ENCODE assay signal across 29 cellular contexts in the genomic region with DNA sequence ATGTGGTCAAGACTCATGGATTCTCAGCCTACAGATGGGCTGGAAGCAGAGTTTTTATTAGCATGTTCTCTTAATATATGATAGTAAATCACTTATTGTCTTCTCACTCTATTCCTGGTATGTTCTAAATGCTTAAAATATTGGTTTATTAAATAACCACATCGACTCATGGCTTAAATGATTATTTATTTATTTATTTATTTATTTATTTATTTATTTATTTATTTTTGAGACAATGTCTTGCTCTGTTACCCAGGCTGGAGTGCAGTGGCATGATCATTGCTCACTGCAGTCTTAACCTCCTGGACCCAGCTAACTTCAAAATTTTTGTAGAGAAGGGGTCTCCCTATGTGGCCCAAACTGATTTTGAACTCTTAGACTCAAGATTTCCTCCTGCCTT.
"Had no signal": no experiment of that assay in that cellular context is flagged by ENCODE, and none has a peak within 500 bp of the region (broad histone marks: within the 10 kb centered on the region; RNA-seq: fewer than 3 reads in every experiment).

No MANE protein-coding gene starts in this region.

- H3K9me3 Mint-ChIP-seq: stimulated activated effector memory CD8-positive, alpha-beta T cell treated with anti-CD3 and anti-CD28 coated beads, Interleukin-12 subunit alpha, Interleukin-12 subunit beta, amount 100 ng/mL, for 72 hours; stimulated activated memory B cell treated with anti-CD40 and anti-IgM and Interleukin-4, amounts not matched to agents 10 μg/mL and 1 μg/mL and 100 μg/mL, for 72 hours; stimulated activated naive CD8-positive, alpha-beta T cell treated with anti-CD3 and anti-CD28 coated beads, Interleukin-15, amount 100 ng/mL, for 72 hours; stimulated activated naive CD8-positive, alpha-beta T cell treated with anti-CD3 and anti-CD28 coated beads, Interleukin-15, Interleukin-2, amounts not matched to agents 100 ng/mL and 50 ng/mL, for 24 hours; type B pancreatic cell had no signal

- H3K36me3 Mint-ChIP-seq: stimulated activated effector memory CD8-positive, alpha-beta T cell treated with anti-CD3 and anti-CD28 coated beads, Interleukin-12 subunit alpha, Interleukin-12 subunit beta, amount 100 ng/mL, for 72 hours; stimulated activated memory B cell treated with anti-CD40 and anti-IgM and Interleukin-4, amounts not matched to agents 10 μg/mL and 1 μg/mL and 100 μg/mL, for 72 hours; stimulated activated naive B cell treated with anti-CD40 and anti-IgM and Interleukin-4, amounts not matched to agents 10 μg/mL and 1 μg/mL and 100 μg/mL, for 72 hours; type B pancreatic cell had no signal

- H3K27ac ChIP-seq: stomach, suprapubic skin, testis, thoracic aorta, thyroid gland, tibial artery, tibial nerve, transverse colon, upper lobe of left lung, upper lobe of right lung, uterus, vagina had no signal

- FAIRE-seq: urothelium cell line had no signal

- H3K36me3 ChIP-seq: stomach, suprapubic skin, thoracic aorta, thyroid gland, tibial artery, tibial nerve, transverse colon, upper lobe of left lung, upper lobe of right lung, uterus, vagina had no signal

- H3K27ac Mint-ChIP-seq: stimulated activated effector memory CD8-positive, alpha-beta T cell treated with anti-CD3 and anti-CD28 coated beads, Interleukin-12 subunit alpha, Interleukin-12 subunit beta, amount 100 ng/mL, for 72 hours; stimulated activated memory B cell treated with anti-CD40 and anti-IgM and Interleukin-4, amounts not matched to agents 10 μg/mL and 1 μg/mL and 100 μg/mL, for 72 hours; stimulated activated naive B cell treated with anti-CD40 and anti-IgM and Interleukin-4, amounts not matched to agents 10 μg/mL and 1 μg/mL and 100 μg/mL, for 72 hours; stimulated activated naive CD8-positive, alpha-beta T cell treated with anti-CD3 and anti-CD28 coated beads, Interleukin-15, amount 100 ng/mL, for 72 hours; stimulated activated naive CD8-positive, alpha-beta T cell treated with anti-CD3 and anti-CD28 coated beads, Interleukin-15, Interleukin-2, amounts not matched to agents 100 ng/mL and 50 ng/mL, for 24 hours; type B pancreatic cell had no signal

- H3K4me3 Mint-ChIP-seq: stimulated activated effector memory CD8-positive, alpha-beta T cell treated with anti-CD3 and anti-CD28 coated beads, Interleukin-12 subunit alpha, Interleukin-12 subunit beta, amount 100 ng/mL, for 72 hours; stimulated activated memory B cell treated with anti-CD40 and anti-IgM and Interleukin-4, amounts not matched to agents 10 μg/mL and 1 μg/mL and 100 μg/mL, for 72 hours; stimulated activated naive B cell treated with anti-CD40 and anti-IgM and Interleukin-4, amounts not matched to agents 10 μg/mL and 1 μg/mL and 100 μg/mL, for 72 hours; stimulated activated naive CD8-positive, alpha-beta T cell treated with anti-CD3 and anti-CD28 coated beads, Interleukin-15, amount 100 ng/mL, for 72 hours; stimulated activated naive CD8-positive, alpha-beta T cell treated with anti-CD3 and anti-CD28 coated beads, Interleukin-15, Interleukin-2, amounts not matched to agents 100 ng/mL and 50 ng/mL, for 24 hours; type B pancreatic cell had no signal

- H3K27me3 Mint-ChIP-seq: stimulated activated naive CD8-positive, alpha-beta T cell treated with anti-CD3 and anti-CD28 coated beads, Interleukin-15, amount 100 ng/mL, for 72 hours; type B pancreatic cell had no signal

- H3K9me3 ChIP-seq: stomach, suprapubic skin, testis, thoracic aorta, thyroid gland, tibial artery, tibial nerve, transverse colon, upper lobe of left lung, upper lobe of right lung, uterus, vagina had no signal

- H3K4me1 ChIP-seq: stomach, suprapubic skin, testis, thyroid gland, tibial artery, tibial nerve, transverse colon, upper lobe of left lung, upper lobe of right lung, uterus, vagina had no signal

- H3K4me1 Mint-ChIP-seq: stimulated activated effector memory CD8-positive, alpha-beta T cell treated with anti-CD3 and anti-CD28 coated beads, Interleukin-12 subunit alpha, Interleukin-12 subunit beta, amount 100 ng/mL, for 72 hours; stimulated activated memory B cell treated with anti-CD40 and anti-IgM and Interleukin-4, amounts not matched to agents 10 μg/mL and 1 μg/mL and 100 μg/mL, for 72 hours; stimulated activated naive B cell treated with anti-CD40 and anti-IgM and Interleukin-4, amounts not matched to agents 10 μg/mL and 1 μg/mL and 100 μg/mL, for 72 hours; stimulated activated naive CD8-positive, alpha-beta T cell treated with anti-CD3 and anti-CD28 coated beads, Interleukin-15, amount 100 ng/mL, for 72 hours had no signal

- ATAC-seq: stimulated activated effector memory CD8-positive, alpha-beta T cell treated with anti-CD3 and anti-CD28 coated beads, Interleukin-12 subunit alpha, Interleukin-12 subunit beta, amount 100 ng/mL, for 72 hours; stimulated activated memory B cell treated with anti-CD40 and anti-IgM and Interleukin-4, amounts not matched to agents 10 μg/mL and 1 μg/mL and 100 μg/mL, for 72 hours; stimulated activated naive B cell treated with anti-CD40 and anti-IgM and Interleukin-4, amounts not matched to agents 10 μg/mL and 1 μg/mL and 100 μg/mL, for 72 hours; stimulated activated naive CD8-positive, alpha-beta T cell treated with anti-CD3 and anti-CD28 coated beads, Interleukin-15, amount 100 ng/mL, for 72 hours; stimulated activated naive CD8-positive, alpha-beta T cell treated with anti-CD3 and anti-CD28 coated beads, Interleukin-15, Interleukin-2, amounts not matched to agents 100 U/mL and 50 U/mL, for 24 hours; upper lobe of right lung had no signal

- H3K27me3 ChIP-seq: stomach, suprapubic skin, testis, thyroid gland, tibial artery, transverse colon, upper lobe of left lung, upper lobe of right lung, uterus, vagina had no signal

- DNase-seq: stimulated activated CD4-positive, alpha-beta T cell treated with anti-CD3 and anti-CD28 coated beads, Interleukin-2, amount 100 ng/mL, for 48 hours; stimulated activated CD4-positive, alpha-beta T cell treated with anti-CD3 and anti-CD28 coated beads, Interleukin-4, amount 100 ng/mL, for 1 hour; stimulated activated CD4-positive, alpha-beta T cell treated with anti-CD3 and anti-CD28 coated beads, Interleukin-4, amount 100 ng/mL, for 24 hours; stimulated activated CD4-positive, alpha-beta T cell treated with anti-CD3 and anti-CD28 coated beads, Interleukin-4, amount 100 ng/mL, for 4 hours; stimulated activated CD8-positive, alpha-beta memory T cell treated with anti-CD3 and anti-CD28 coated beads, Interleukin-4, amount 100 ng/mL, for 48 hours; stimulated activated naive B cell treated with anti-CD40 and anti-IgM and Interleukin-4, amounts not matched to agents 10 μg/mL and 1 μg/mL and 100 μg/mL, for 72 hours; stimulated activated naive CD4-positive, alpha-beta T cell; stimulated activated naive CD4-positive, alpha-beta T cell treated with Interleukin-2 at 50 U/mL for 16 hours; stimulated activated naive CD8-positive, alpha-beta T cell treated with anti-CD3 and anti-CD28 coated beads, Interleukin-15, amount 100 ng/mL, for 72 hours; stimulated activated naive CD8-positive, alpha-beta T cell treated with anti-CD3 and anti-CD28 coated beads, Interleukin-15, Interleukin-2, amounts not matched to agents 100 U/mL and 50 U/mL, for 24 hours; stomach; substantia nigra; testis; thyroid gland; tibial artery; transverse colon; trophoblast cell; upper lobe of left lung; upper lobe of right lung; uterus had no signal

- H3K4me3 ChIP-seq: stomach, suprapubic skin, testis, thoracic aorta, thyroid gland, tibial artery, tibial nerve, transverse colon, upper lobe of left lung, upper lobe of right lung, uterus, vagina had no signal
